ENCODE assay signal across 31 cellular contexts in the genomic region with DNA sequence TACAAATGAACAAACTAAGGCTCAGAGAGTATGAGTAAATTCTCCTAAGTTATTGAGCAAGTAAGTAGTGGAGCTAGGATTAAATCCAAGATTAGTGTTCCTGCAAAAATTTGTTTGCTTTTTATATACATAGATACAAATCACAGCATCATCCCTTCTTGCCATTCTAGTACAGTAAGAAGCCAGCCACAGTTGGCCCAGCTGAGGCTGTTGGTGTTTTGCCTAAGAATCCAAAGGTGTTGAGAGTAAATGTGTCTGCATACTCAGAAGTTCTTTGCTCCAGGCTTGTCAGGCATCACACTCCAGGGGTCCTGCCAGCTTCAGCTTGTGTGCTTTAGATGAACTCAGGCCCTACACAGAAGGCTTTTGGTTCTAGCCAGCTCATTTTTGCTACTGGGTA.
"Had no signal": no experiment of that assay in that cellular context is flagged by ENCODE, and none has a peak within 500 bp of the region (broad histone marks: within the 10 kb centered on the region; RNA-seq: fewer than 3 reads in every experiment).

No MANE protein-coding gene starts in this region.

- H3K27ac ChIP-seq: ascending aorta, cardiac muscle cell, Peyer's patch, VCaP had no signal

- DNase-seq: activated CD4-positive, alpha-beta memory T cell treated with anti-CD3 and anti-CD28 coated beads, Interleukin-2, amount 10 ng/mL, durations not matched to agents 7 days and 5 days; activated CD4-positive, alpha-beta T cell treated with anti-CD3 and anti-CD28 coated beads for 1 hour; activated CD4-positive, alpha-beta T cell treated with anti-CD3 and anti-CD28 coated beads for 48 hours; activated CD4-positive, CD25-positive, alpha-beta regulatory T cell; activated CD8-positive, alpha-beta memory T cell treated with anti-CD3 and anti-CD28 coated beads for 24 hours; activated effector memory CD4-positive, alpha-beta T cell treated with anti-CD3 and anti-CD28 coated beads, Interleukin-2, amount 50 U/mL, for 16 hours; activated naive CD4-positive, alpha-beta T cell; activated naive CD4-positive, alpha-beta T cell treated with anti-CD3 and anti-CD28 coated beads, Interleukin-2, amount 50 U/mL, for 16 hours; activated naive CD8-positive, alpha-beta T cell treated with anti-CD3 and anti-CD28 coated beads for 36 hours; activated T-cell treated with anti-CD3 and anti-CD28 coated beads, Interleukin-2, amount 50 U/mL, for 1 hour; activated T-cell treated with anti-CD3 and anti-CD28 coated beads, Interleukin-2, amount 50 U/mL, for 72 hours; amygdala; NCI-H1105; NCI-H1417 treated with DMSO at 0.1 percent for 48 hours; NCI-H187 treated with DMSO at 0.1 percent for 48 hours; NCI-H2081; NCI-H345; NCI-H524 treated with DMSO at 0.1 percent for 48 hours; NK-92 treated with Interleukin-12 subunit alpha and Interleukin-12 subunit beta, amount 100 ng/mL, for 24 hours; PC-3; Peyer's patch; RPMI8226; SIG-M5; T-cell; T-helper 17 cell; T-helper 9 cell had no signal

- H3K4me3 ChIP-seq: ascending aorta, cardiac muscle cell, Peyer's patch had no signal

- H3K27me3 ChIP-seq: ascending aorta, cardiac muscle cell, Peyer's patch had no signal

- ATAC-seq: activated T-cell treated with anti-CD3 and anti-CD28 coated beads, Interleukin-2, amount 50 U/mL, for 72 hours; activated T-helper 17 cell treated with anti-CD3 and anti-CD28 coated beads, Interleukin-2, amount 50 U/mL, for 72 hours; PC-3; SK-N-SH treated with all-trans-retinoic acid at 6 μM for 48 hours; T-cell; T-helper 17 cell had no signal

- H3K9me3 ChIP-seq: ascending aorta, Peyer's patch had no signal

- H3K4me1 ChIP-seq: ascending aorta, Peyer's patch had no signal

- H3K36me3 ChIP-seq: ascending aorta, cardiac muscle cell, Peyer's patch had no signal
